Comparison of ENCODE assay signal across 24 cellular contexts in genomic region chrX:41471786-41472185, GRCh38. TPM values are rescaled to one million over a fixed set of nuclear protein-coding genes. Genes with fewer than 3 reads are reported as not detected.
"Had no signal": no experiment of that assay in that cellular context is flagged by ENCODE, and none has a peak within 500 bp of the region (broad histone marks: within the 10 kb centered on the region; RNA-seq: fewer than 3 reads in every experiment).

No MANE protein-coding gene starts in this region.

- H3K4me1 ChIP-seq: Peyer's patch had no signal

- H3K9me3 ChIP-seq: Peyer's patch had no signal

- H3K27me3 ChIP-seq: Peyer's patch had no signal

- H3K4me3 ChIP-seq: K562, Peyer's patch had no signal

- DNase-seq: activated CD4-positive, alpha-beta T cell treated with anti-CD3 and anti-CD28 coated beads for 4 hours; activated CD8-positive, alpha-beta memory T cell treated with anti-CD3 and anti-CD28 coated beads, Interleukin-2, amount 50 U/mL, for 4 hours; activated CD8-positive, alpha-beta T cell treated with anti-CD3 and anti-CD28 coated beads for 36 hours; activated gamma-delta T cell treated with Interleukin-2 at 50 U/mL for 16 hours; activated naive CD4-positive, alpha-beta T cell treated with anti-CD3 and anti-CD28 coated beads, Interleukin-2, amount 10 ng/mL, durations not matched to agents 7 days and 5 days; activated naive CD8-positive, alpha-beta T cell treated with anti-CD3 and anti-CD28 coated beads for 36 hours; activated T-cell treated with anti-CD3 and anti-CD28 coated beads, Interleukin-2, amount 50 U/mL, for 72 hours; anterior cingulate cortex; Karpas-422; MM.1S; NCI-H1105; NCI-H1436; NCI-H1694 treated with DMSO at 0.1 percent for 48 hours; NCI-H2029 treated with DMSO at 0.1 percent for 48 hours; NCI-H510A treated with DMSO at 0.1 percent for 48 hours; NCI-H69; Peyer's patch; SHP77; T-helper 2 cell; T1000 had no signal

- H3K36me3 ChIP-seq: Peyer's patch had no signal

- H3K27ac ChIP-seq: Peyer's patch had no signal

- ATAC-seq: activated CD4-positive, CD25-positive, alpha-beta regulatory T cell treated with anti-CD3 and anti-CD28 coated beads, Interleukin-2, amount 50 U/mL, for 24 hours; activated CD8-positive, alpha-beta T cell treated with anti-CD3 and anti-CD28 coated beads for 36 hours; activated T-cell treated with anti-CD3 and anti-CD28 coated beads, Interleukin-2, amount 50 U/mL, for 72 hours; K562 had no signal

RNA-seq across cellular contexts. Expression of gene NYX, which starts 24.6 kb away (rescaled TPM):
- total RNA-seq: activated CD8-positive, alpha-beta T cell treated with anti-CD3 and anti-CD28 coated beads for 36 hours; activated naive CD8-positive, alpha-beta T cell treated with anti-CD3 and anti-CD28 coated beads for 36 hours; activated T-helper 2 cell treated with anti-CD3 and anti-CD28 coated beads, Interferon-gamma antibody, Interleukin-2, Interleukin-4, amounts not matched to agents 10 μg/mL and 5 μg/mL and 100 μg/mL, durations not matched to agents 14 hours and 24 hours and 36 hours; K562; Peyer's patch had no signal
- polyA plus RNA-seq: adipose tissue, K562 had no signal
